Comparison of ENCODE assay signal across 9 cellular contexts in the genomic region with DNA sequence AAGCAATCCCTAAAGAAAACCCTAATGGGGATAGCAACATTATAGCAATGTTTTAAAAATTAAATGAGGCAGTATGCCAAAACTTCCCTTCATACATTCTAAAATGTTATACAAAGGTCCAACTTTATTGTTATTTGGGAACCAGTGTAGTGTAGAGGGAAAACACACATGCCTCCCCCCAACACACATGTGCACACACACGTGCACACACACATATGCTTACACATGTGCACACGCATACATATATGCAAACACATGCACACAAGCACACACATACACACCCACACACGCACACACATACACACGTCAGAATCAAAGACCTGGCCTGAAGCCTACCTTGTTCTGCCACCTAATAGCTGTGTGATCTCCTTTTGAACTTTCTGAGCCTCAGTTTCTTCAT.
"Had no signal": no experiment of that assay in that cellular context is flagged by ENCODE, and none has a peak within 500 bp of the region (broad histone marks: within the 10 kb centered on the region; RNA-seq: fewer than 3 reads in every experiment).

No MANE protein-coding gene starts in this region.

- H3K4me3 ChIP-seq: GM23338, K562 had no signal

- DNase-seq: H9, HFFc6, IMR-90, KG1 had no signal

- FAIRE-seq: H1, H54, K562 had no signal

- H3K27ac ChIP-seq: HL-60 had no signal
